ENCODE assay signal across 32 cellular contexts in the genomic region with DNA sequence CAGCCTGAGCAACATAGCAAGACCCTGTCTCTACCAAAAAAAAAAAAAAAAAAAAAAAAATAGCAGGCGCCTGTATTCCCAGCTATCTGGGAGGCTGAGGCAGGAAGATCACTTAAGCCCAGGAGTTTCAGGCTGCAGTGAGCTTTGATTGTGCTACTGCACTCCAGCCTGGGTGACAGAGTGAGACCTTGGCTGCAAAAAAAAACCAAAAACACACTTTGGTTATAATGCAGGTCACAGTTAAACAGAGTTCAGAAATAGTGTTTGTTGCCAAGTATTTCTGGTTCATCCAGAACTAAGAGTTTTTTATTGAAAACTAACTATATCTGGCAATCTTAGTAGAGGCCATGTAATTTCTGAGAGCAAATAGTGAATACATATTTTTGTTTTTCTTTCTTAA. TPM values are rescaled to one million over a fixed set of nuclear protein-coding genes. Genes with fewer than 3 reads are reported as not detected.
DNase-seq lines count a peak whose midpoint lies in the region; ATAC-seq, FAIRE-seq and TF ChIP-seq lines count a peak whose summit lies in the region.
"Had no signal": no experiment of that assay in that cellular context is flagged by ENCODE, and none has a peak within 500 bp of the region (broad histone marks: within the 10 kb centered on the region; RNA-seq: fewer than 3 reads in every experiment).

No MANE protein-coding gene starts in this region.

- no peaks in the 10 kb centered on the region for H3K27me3 ChIP-seq in SK-N-SH (ENCODE audit: insufficient read depth)
- H3K27me3 ChIP-seq in left ventricle myocardium inferior (ENCODE audit: low read depth): no peaks in the 10 kb centered on the region
- no peaks in the 10 kb centered on the region for H3K27me3 ChIP-seq in right atrium auricular region
- no peaks in the 10 kb centered on the region for H3K27me3 ChIP-seq in HepG2 (ENCODE audit: control insufficient read depth in 1 of 2, insufficient read depth in 2 of 2, low read length in 2 of 2)
- H3K27me3 ChIP-seq in subcutaneous abdominal adipose tissue (ENCODE audit: control insufficient read depth in 5 of 5, insufficient read depth in 4 of 5, low read length in 5 of 5): no peaks in the 10 kb centered on the region
- H3K27me3 ChIP-seq: gastroesophageal sphincter, pancreas had no signal

- H3K4me3 ChIP-seq in SK-N-SH (ENCODE audit: low read depth in 2 of 2, low read length in 1 of 2): no peak overlapping the region
- H3K4me3 ChIP-seq in left ventricle myocardium inferior: no peak overlapping the region
- H3K4me3 ChIP-seq in right atrium auricular region: no peak overlapping the region
- H3K4me3 ChIP-seq in HepG2 (replicated peaks in 1 of 3; ENCODE audit: insufficient read depth in 1 of 3, low read depth in 2 of 3, low read length in 3 of 3): no peak overlapping the region
- H3K4me3 ChIP-seq in subcutaneous abdominal adipose tissue (ENCODE audit: low read depth in 1 of 5, low read length in 5 of 5): no peak overlapping the region
- H3K4me3 ChIP-seq: gastroesophageal sphincter, pancreas, thoracic aorta had no signal

- no peaks in the 10 kb centered on the region for H3K9me2 ChIP-seq in SK-N-SH

- H3K27ac ChIP-seq in SK-N-SH (ENCODE audit: low read depth in 2 of 2, low read length in 1 of 2): peak overlapping the region in 1 of 2 experiments; percentile 37; a peak in 1 of 4 replicates
- peak overlapping the region; percentile 6 for H3K27ac ChIP-seq in left ventricle myocardium inferior (replicated peaks)
- H3K27ac ChIP-seq in right atrium auricular region: no peak overlapping the region
- no peak overlapping the region for H3K27ac ChIP-seq in HepG2 (ENCODE audit: extremely low read length, insufficient read depth, low read length)
- peak overlapping the region; percentile 57 for H3K27ac ChIP-seq in subcutaneous abdominal adipose tissue (ENCODE audit: low read depth, low read length)
- H3K27ac ChIP-seq: 22Rv1, C4-2B, gastroesophageal sphincter, pancreas, thoracic aorta had no signal

- ATAC-seq in SK-N-SH treated with all-trans-retinoic acid at 6 μM for 48 hours (no peak), HepG2 (no peak), GM18858 (IDR thresholded peaks at IDR 0.05; ENCODE audit: unreplicated experiment) (no peak)
- ATAC-seq: activated CD8-positive, alpha-beta memory T cell treated with anti-CD3 and anti-CD28 coated beads, Interleukin-2, amount 10 ng/mL, durations not matched to agents 7 days and 5 days; activated T-cell treated with anti-CD3 and anti-CD28 coated beads, Interleukin-2, amount 50 U/mL, for 4 hours; gastroesophageal sphincter; left cardiac atrium; pancreas; stimulated activated naive CD8-positive, alpha-beta T cell treated with anti-CD3 and anti-CD28 coated beads, Interleukin-15, Interleukin-2, amounts not matched to agents 100 U/mL and 50 U/mL, for 24 hours had no signal

- CTCF ChIA-PET in SK-N-SH (lab: Yijun Ruan, JAX): interaction anchor here (1.2 kb wide), 2 partner anchors 13 to 18 kb away, joined by 3 read pairs; no protein-coding TSS in a partner anchor
- CTCF ChIA-PET in HepG2 (lab: Yijun Ruan, JAX; ENCODE audit: low intra/inter-chr PET ratio, low total read pairs): no interaction called here

- H3K9me3 ChIP-seq in SK-N-SH (no peaks in the 10 kb centered on the region), left ventricle myocardium inferior (replicated peaks) (no peaks in the 10 kb centered on the region), right atrium auricular region (no peaks in the 10 kb centered on the region), HepG2 (ENCODE audit: low read length) (no peaks in the 10 kb centered on the region), subcutaneous abdominal adipose tissue (ENCODE audit: control insufficient read depth in 5 of 5, low read length in 5 of 5) (no peaks in the 10 kb centered on the region)
- H3K9me3 ChIP-seq: gastroesophageal sphincter, pancreas, thoracic aorta had no signal

- FAIRE-seq in HepG2 (lab: Jason Lieb, UNC): no peak
- FAIRE-seq: bronchial epithelial cell, endothelial cell of umbilical vein, pancreas, urothelium cell line had no signal

- TF ChIP-seq CTCF in SK-N-SH (IDR thresholded peaks at IDR 0.05): no peak
- TF ChIP-seq CTCF in left ventricle myocardium inferior (IDR thresholded peaks at IDR 0.05; ENCODE audit: borderline replicate concordance): no peak
- no peak for TF ChIP-seq CTCF in right atrium auricular region (IDR thresholded peaks at IDR 0.05)
- TF ChIP-seq CTCF in HepG2 (CRISPR knock-in tag; IDR thresholded peaks at IDR 0.05): no peak

- in situ Hi-C loops in HepG2 (cut with HindIII; ENCODE audit: extremely low pct_ligation_motif_present, low pct_unique_long_range_greater_than_20kb): no loop called here

- DNase-seq in SK-N-SH (no peak), left ventricle myocardium inferior (no peak), right atrium auricular region (ENCODE audit: low spot score) (no peak), HepG2 (ENCODE audit: low spot score) (no peak), epidermal melanocyte (ENCODE audit: insufficient read length, low spot score) (no peak)
- DNase-seq: activated CD4-positive, CD25-positive, alpha-beta regulatory T cell treated with anti-CD3 and anti-CD28 coated beads, Interleukin-2, amount 50 U/mL, for 72 hours; activated CD8-positive, alpha-beta memory T cell treated with anti-CD3 and anti-CD28 coated beads, Interleukin-2, amount 10 ng/mL, durations not matched to agents 7 days and 5 days; activated gamma-delta T cell treated with Interleukin-2 at 50 U/mL for 16 hours; activated T-cell treated with anti-CD3 and anti-CD28 coated beads, Interleukin-2, amount 50 U/mL, for 4 hours; DMS79 treated with DMSO at 0.1 percent for 48 hours; GDM1; hypothalamus; immature natural killer cell; left cardiac atrium; mammary epithelial cell; NCI-H1092; NCI-H187; NCI-H2171; NCI-H510A treated with DMSO at 0.1 percent for 48 hours; pancreas; stimulated activated CD4-positive, alpha-beta T cell treated with anti-CD3 and anti-CD28 coated beads, Interleukin-1b, Interleukin-23, amount 100 ng/mL, for 48 hours; stimulated activated naive CD8-positive, alpha-beta T cell treated with anti-CD3 and anti-CD28 coated beads, Interleukin-15, Interleukin-2, amounts not matched to agents 100 U/mL and 50 U/mL, for 24 hours had no signal

- TF ChIP-seq POLR2A in HepG2 (IDR thresholded peaks at IDR 0.05; ENCODE audit: insufficient read depth in 1 of 2, low read depth in 2 of 2, low read length in 2 of 2): no peak

- no peaks in the 10 kb centered on the region for H3K36me3 ChIP-seq in SK-N-SH (replicated peaks in 1 of 2; ENCODE audit: control insufficient read depth in 1 of 2, insufficient read depth in 2 of 2, low read length in 1 of 2)
- H3K36me3 ChIP-seq in left ventricle myocardium inferior: no peaks in the 10 kb centered on the region
- no peaks in the 10 kb centered on the region for H3K36me3 ChIP-seq in right atrium auricular region
- H3K36me3 ChIP-seq in HepG2 (replicated peaks in 1 of 2; ENCODE audit: control insufficient read depth in 1 of 2, insufficient read depth in 2 of 2, low read length in 2 of 2): no peaks in the 10 kb centered on the region
- H3K36me3 ChIP-seq in subcutaneous abdominal adipose tissue (ENCODE audit: control insufficient read depth in 5 of 5, insufficient read depth in 5 of 5, low read length in 5 of 5): no peaks in the 10 kb centered on the region
- H3K36me3 ChIP-seq: gastroesophageal sphincter, pancreas, thoracic aorta had no signal

- intact Hi-C loops in left ventricle myocardium inferior (cut with micrococcal nuclease): no loop called here
- intact Hi-C loops in HepG2 (cut with micrococcal nuclease; ENCODE audit: unreplicated experiment): no loop called here

- BruUV-seq in HepG2 (replicated peaks; lab: Mats Ljungman, UMichigan): no TSS peak

- POLR2A ChIA-PET in SK-N-SH (lab: Yijun Ruan, JAX) (no interaction called here), HepG2 (lab: Yijun Ruan, JAX) (no interaction called here)

- H3K79me2 ChIP-seq in SK-N-SH (ENCODE audit: insufficient read depth) (no peaks in the 10 kb centered on the region), HepG2 (ENCODE audit: insufficient read depth, low read length) (no peaks in the 10 kb centered on the region)

- TF ChIP-seq RAD21 in SK-N-SH (IDR thresholded peaks at IDR 0.05; ENCODE audit: low read length) (no peak), HepG2 (CRISPR knock-in tag; IDR thresholded peaks at IDR 0.05) (no peak)

- no peak overlapping the region for H3K4me2 ChIP-seq in SK-N-SH
- no peak overlapping the region for H3K4me2 ChIP-seq in HepG2 (ENCODE audit: low read depth, low read length)

- no peak for TF ChIP-seq EP300 in SK-N-SH (IDR thresholded peaks at IDR 0.05; ENCODE audit: borderline replicate concordance in 1 of 2, low read depth in 1 of 2, low read length in 1 of 2)
- no peak for TF ChIP-seq EP300 in HepG2 (IDR thresholded peaks at IDR 0.05; ENCODE audit: low read depth in 2 of 2, low read length in 2 of 2)
- no peak for TF ChIP-seq EP300 in HepG2 (CRISPR knock-in tag; IDR thresholded peaks at IDR 0.05; ENCODE audit: borderline replicate concordance)

- H3K9ac ChIP-seq in SK-N-SH (no peak overlapping the region), HepG2 (ENCODE audit: insufficient read depth, low read depth, low read length) (no peak overlapping the region), subcutaneous abdominal adipose tissue (ENCODE audit: low read length in 5 of 5) (peak overlapping the region in 1 of 5 donors; percentile 40)

- no peaks in the 10 kb centered on the region for H4K20me1 ChIP-seq in SK-N-SH (ENCODE audit: insufficient read depth)
- H4K20me1 ChIP-seq in HepG2 (ENCODE audit: insufficient read depth, low read length): no peaks in the 10 kb centered on the region

- H3K4me1 ChIP-seq in SK-N-SH (ENCODE audit: control insufficient read depth in 1 of 2, insufficient read depth in 2 of 2, low read depth in 1 of 2, low read length in 1 of 2): no peaks in the 10 kb centered on the region
- no peaks in the 10 kb centered on the region for H3K4me1 ChIP-seq in left ventricle myocardium inferior
- peaks cover 0 to 8% of the 10 kb centered on the region in 2 donors for H3K4me1 ChIP-seq in right atrium auricular region
- peaks cover 26% of the 10 kb centered on the region for H3K4me1 ChIP-seq in HepG2 (ENCODE audit: insufficient read depth, low read length)
- peaks cover 0 to 15% (median 10%) of the 10 kb centered on the region in 5 donors for H3K4me1 ChIP-seq in subcutaneous abdominal adipose tissue (ENCODE audit: control insufficient read depth in 5 of 5, insufficient read depth in 5 of 5, low read length in 5 of 5)
- H3K4me1 ChIP-seq: pancreas had no signal

- H2AFZ ChIP-seq in SK-N-SH (ENCODE audit: low read depth) (peak overlapping the region; percentile 4; the same call in 1 of the 2 replicates), HepG2 (ENCODE audit: low read length) (no peak overlapping the region)

- peaks cover 6% of the 10 kb centered on the region for H3F3A ChIP-seq in SK-N-SH (replicated peaks; ENCODE audit: insufficient read depth)

- 100% methylated on average over 1 of the region's 1 CpG for WGBS in SK-N-SH (ENCODE audit: low lambda C conversion rate)
- 33% methylated on average over 1 of the region's 1 CpG for WGBS in HepG2 (ENCODE audit: low lambda C conversion rate)

RNA-seq across cellular contexts. Expression of gene IL6ST, which starts 24.1 kb away (rescaled TPM):
- polyA plus RNA-seq in SK-N-SH (2012; rRNA removed) (16.0 and 21.1 TPM in 2 replicates), HepG2 (2011; rRNA removed) (57.9 and 66.6 TPM in 2 replicates)
- 30.1 and 34.6 TPM in 2 replicates for polyA plus RNA-seq in SK-N-SH (2012; cell fraction: cytosol; rRNA removed)
- 6.7 and 17.2 TPM in 2 replicates for polyA plus RNA-seq in SK-N-SH (2012; cell fraction: nucleus; rRNA removed)
- total RNA-seq in left ventricle myocardium inferior (125 TPM), right atrium auricular region (100 to 1,000 TPM; 244 to 263 TPM), HepG2 (2016; rRNA removed; fragmentation: Illumina TruSeq; extraction: Trizol) (161 and 166 TPM in 2 replicates)
- total RNA-seq in HepG2 (2016; cell fraction: cytosol; rRNA removed; fragmentation: Illumina TruSeq; extraction: Trizol; ENCODE audit: low read depth): 14.7 and 15.1 TPM in 2 replicates
- 168 TPM in 2 replicates for total RNA-seq in HepG2 (2016; cell fraction: insoluble cytoplasmic fraction; rRNA removed; fragmentation: Illumina TruSeq; extraction: Trizol)
- total RNA-seq in HepG2 (2016; cell fraction: membrane; rRNA removed; fragmentation: Illumina TruSeq; extraction: Trizol): 65.8 and 71.7 TPM in 2 replicates
- total RNA-seq in HepG2 (2016; cell fraction: nucleus; rRNA removed; fragmentation: Illumina TruSeq; extraction: Trizol): 163 and 201 TPM in 2 replicates
- polyA plus RNA-seq in HepG2 (2011; cell fraction: cytosol; rRNA removed): 31.2 and 65.6 TPM in 2 replicates
- 23.4 and 30.7 TPM in 2 replicates for polyA plus RNA-seq in HepG2 (2011; cell fraction: nucleus; rRNA removed)
- 51.0 and 78.1 TPM in 2 replicates for polyA plus RNA-seq in HepG2 (2012)
- polyA plus RNA-seq in HepG2 (2016; cell fraction: cytosol; fragmentation: Illumina TruSeq; extraction: Trizol; ENCODE audit: low read depth): 2.0 and 2.1 TPM in 2 replicates
- 43.1 and 49.7 TPM in 2 replicates for polyA plus RNA-seq in HepG2 (2016; cell fraction: insoluble cytoplasmic fraction; fragmentation: Illumina TruSeq; extraction: Trizol; ENCODE audit: low read depth)
- 9.8 and 10.4 TPM in 2 replicates for polyA plus RNA-seq in HepG2 (2016; cell fraction: membrane; fragmentation: Illumina TruSeq; extraction: Trizol; ENCODE audit: low read depth)
- polyA plus RNA-seq in HepG2 (2016; cell fraction: nucleus; fragmentation: Illumina TruSeq; extraction: Trizol; ENCODE audit: insufficient read depth, low read depth): 83.2 and 85.6 TPM in 2 replicates
- 72.6 and 124 TPM in 2 replicates for polyA minus RNA-seq in HepG2 (2011; rRNA and poly(A)+ RNA removed; ENCODE audit: low replicate concordance)
- 241 and 268 TPM in 2 replicates for polyA minus RNA-seq in HepG2 (2011; cell fraction: cytosol; rRNA and poly(A)+ RNA removed)
- polyA minus RNA-seq in HepG2 (2011; cell fraction: nucleus; rRNA and poly(A)+ RNA removed): 145 and 264 TPM in 2 replicates

Comparison
In these comparisons a context has a peak if more than half of its experiments do, and no peak if none do; other contexts are left out.
1. H3K27ac ChIP-seq: peak in left ventricle myocardium inferior (single experiment) and subcutaneous abdominal adipose tissue (single experiment); none in right atrium auricular region (0 of 2) and HepG2 (single experiment).